14 cellular contexts compared by ENCODE assay signal in the genomic region with DNA sequence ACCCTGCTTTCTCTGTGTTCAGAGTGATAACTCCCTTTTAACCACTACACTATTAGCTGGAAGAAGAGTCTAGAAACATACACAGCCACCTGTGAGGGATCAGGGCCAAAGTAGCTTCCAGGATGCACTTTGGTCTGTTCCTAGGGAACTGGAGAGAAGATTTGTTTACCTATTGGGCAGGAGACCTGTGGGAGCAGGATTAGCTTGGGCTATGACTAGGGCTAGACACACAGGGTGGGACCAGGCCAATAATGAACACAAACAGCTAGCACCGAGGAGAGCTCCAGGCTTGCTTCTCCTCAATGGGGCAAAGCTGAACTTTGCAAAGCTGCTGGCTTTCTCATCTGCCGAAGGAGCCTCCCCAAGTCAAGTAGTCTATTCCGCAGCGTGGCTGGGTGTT. TPM values are rescaled to one million over a fixed set of nuclear protein-coding genes. Genes with fewer than 3 reads are reported as not detected.
"Had no signal": no experiment of that assay in that cellular context is flagged by ENCODE, and none has a peak within 500 bp of the region (broad histone marks: within the 10 kb centered on the region; RNA-seq: fewer than 3 reads in every experiment).

No MANE protein-coding gene starts in this region.

- H3K36me3 ChIP-seq: sigmoid colon, spleen had no signal

- H3K9me3 ChIP-seq: sigmoid colon, spleen had no signal

- ATAC-seq: activated CD4-positive, CD25-positive, alpha-beta regulatory T cell treated with anti-CD3 and anti-CD28 coated beads, Interleukin-2, amount 50 U/mL, for 24 hours; activated CD8-positive, alpha-beta T cell treated with anti-CD3 and anti-CD28 coated beads, Interleukin-2, amount 10 ng/mL, durations not matched to agents 7 days and 5 days; left cardiac atrium; stimulated activated naive B cell treated with anti-CD40 and anti-IgM and Interleukin-4, amounts not matched to agents 10 μg/mL and 1 μg/mL and 100 μg/mL, for 72 hours had no signal

- H3K27me3 ChIP-seq: sigmoid colon had no signal

- H3K4me3 ChIP-seq: coronary artery, lung, sigmoid colon, spleen had no signal

- DNase-seq: activated CD4-positive, alpha-beta T cell treated with anti-CD3 and anti-CD28 coated beads, Interleukin-2, amount 10 ng/mL, durations not matched to agents 7 days and 5 days; activated CD8-positive, alpha-beta T cell treated with anti-CD3 and anti-CD28 coated beads, Interleukin-2, amount 10 ng/mL, durations not matched to agents 7 days and 5 days; activated naive CD4-positive, alpha-beta T cell treated with anti-CD3 and anti-CD28 coated beads for 36 hours; activated T-cell treated with anti-CD3 and anti-CD28 coated beads, Interleukin-2, amount 50 U/mL, for 24 hours; central memory CD4-positive, alpha-beta T cell; left cardiac atrium; nucleus accumbens; sigmoid colon; spleen; stimulated activated naive B cell treated with anti-CD40 and anti-IgM and Interleukin-4, amounts not matched to agents 10 μg/mL and 1 μg/mL and 100 μg/mL, for 72 hours had no signal

- H3K4me1 ChIP-seq: sigmoid colon had no signal

- H3K27ac ChIP-seq: coronary artery, sigmoid colon, spleen had no signal

RNA-seq across cellular contexts. Expression of a gene that starts 25.2 kb away (rescaled TPM):
- total RNA-seq: activated CD4-positive, alpha-beta T cell treated with anti-CD3 and anti-CD28 coated beads, Interleukin-2, amount 10 ng/mL, durations not matched to agents 7 days and 5 days; activated CD8-positive, alpha-beta T cell treated with anti-CD3 and anti-CD28 coated beads, Interleukin-2, amount 10 ng/mL, durations not matched to agents 7 days and 5 days; activated naive CD4-positive, alpha-beta T cell treated with anti-CD3 and anti-CD28 coated beads for 36 hours; urinary bladder had no signal
